13 cellular contexts compared by ENCODE assay signal in the genomic region with DNA sequence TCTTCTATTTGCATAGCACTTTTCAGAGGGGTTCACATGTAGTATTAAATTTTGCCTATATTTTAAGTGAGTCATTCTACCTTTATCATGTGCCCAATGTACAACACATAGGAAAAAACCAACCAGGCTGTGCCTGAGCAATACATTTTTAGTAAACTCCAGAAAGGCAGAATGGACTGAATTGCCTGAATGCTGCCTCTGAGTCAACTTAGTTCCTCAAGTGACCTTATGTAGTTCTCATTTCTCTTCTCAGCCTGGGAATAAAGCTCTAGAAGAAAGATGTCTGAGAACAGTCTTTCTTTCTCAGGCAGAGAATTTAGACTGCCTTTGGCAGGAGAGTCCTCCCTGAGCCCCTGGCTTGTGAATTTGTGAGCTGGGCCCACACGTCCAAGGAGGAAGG. TPM values are rescaled to one million over a fixed set of nuclear protein-coding genes. Genes with fewer than 3 reads are reported as not detected.
"Had no signal": no experiment of that assay in that cellular context is flagged by ENCODE, and none has a peak within 500 bp of the region (broad histone marks: within the 10 kb centered on the region; RNA-seq: fewer than 3 reads in every experiment).

No MANE protein-coding gene starts in this region.

- H3K9me3 ChIP-seq: left lung, thoracic aorta, upper lobe of right lung had no signal

- H3K27ac ChIP-seq: left lung, upper lobe of right lung had no signal

- H3K4me3 ChIP-seq: coronary artery, left lung, thoracic aorta, upper lobe of right lung had no signal

- H3K36me3 ChIP-seq: thoracic aorta had no signal

- DNase-seq: activated B cell treated with CpG ODN at 0.5 μM for 24 hours; activated CD4-positive, alpha-beta memory T cell treated with anti-CD3 and anti-CD28 coated beads for 36 hours; activated CD4-positive, alpha-beta T cell treated with anti-CD3 and anti-CD28 coated beads for 4 hours; activated T-cell treated with anti-CD3 and anti-CD28 coated beads for 4 hours; amniotic stem cell; erythroblast; left lung; stimulated activated CD4-positive, alpha-beta T cell treated with anti-CD3 and anti-CD28 coated beads, Interleukin-15, amount 100 ng/mL, for 24 hours; stimulated activated CD4-positive, alpha-beta T cell treated with anti-CD3 and anti-CD28 coated beads, Interleukin-4, amount 100 ng/mL, for 24 hours; T-cell; upper lobe of right lung had no signal

- H3K27me3 ChIP-seq: left lung, upper lobe of right lung had no signal

RNA-seq across cellular contexts. Expression of a gene that starts 13.0 kb away (rescaled TPM):
- total RNA-seq: activated B cell treated with CpG ODN at 0.5 μM for 24 hours; activated CD4-positive, alpha-beta memory T cell treated with anti-CD3 and anti-CD28 coated beads for 36 hours had no signal
